ENCODE assay signal across 22 cellular contexts in genomic region chr1:45033356-45033755, GRCh38. TPM values are rescaled to one million over a fixed set of nuclear protein-coding genes. Genes with fewer than 3 reads are reported as not detected.
DNase-seq lines count a peak whose midpoint lies in the region; ATAC-seq and TF ChIP-seq lines count a peak whose summit lies in the region.
"Had no signal": no experiment of that assay in that cellular context is flagged by ENCODE, and none has a peak within 500 bp of the region (broad histone marks: within the 10 kb centered on the region; RNA-seq: fewer than 3 reads in every experiment).

No MANE protein-coding gene starts in this region.

- H3K4me1 Mint-ChIP-seq in activated CD4-positive, alpha-beta T cell treated with anti-CD3 and anti-CD28 coated beads, Interleukin-2, amount 10 ng/mL, durations not matched to agents 7 days and 5 days, result peaks cover 14% of the 10 kb centered on the region
- H3K4me1 Mint-ChIP-seq in osteocyte (ENCODE audit: unreplicated experiment), result no peaks in the 10 kb centered on the region
- H3K4me1 Mint-ChIP-seq: CD4-positive, alpha-beta memory T cell; stimulated activated effector memory CD8-positive, alpha-beta T cell treated with anti-CD3 and anti-CD28 coated beads, Interleukin-12 subunit alpha, Interleukin-12 subunit beta, amount 100 ng/mL, for 72 hours had no signal

- no peak overlapping the region for H3K9ac ChIP-seq in OCI-LY1 (ENCODE audit: low read length)

- H3F3A ChIP-seq in OCI-LY1 (ENCODE audit: insufficient read depth, low read length), result no peaks in the 10 kb centered on the region; the same call in 1 of the 2 replicates

- no peak overlapping the region for H3K4me2 ChIP-seq in OCI-LY1 (ENCODE audit: low read length)

- TF ChIP-seq CTCF in OCI-LY1 (IDR thresholded peaks at IDR 0.05; ENCODE audit: low read length), result no peak
- no peak for TF ChIP-seq CTCF in osteocyte (IDR thresholded peaks at IDR 0.05)

- CTCF ChIA-PET in activated CD4-positive, alpha-beta T cell treated with anti-CD3 and anti-CD28 coated beads, Interleukin-2, amount 10 ng/mL, durations not matched to agents 7 days and 5 days (lab: Charles Lee), result no interaction called here

- POLR2A ChIA-PET in activated CD4-positive, alpha-beta T cell treated with anti-CD3 and anti-CD28 coated beads, Interleukin-2, amount 10 ng/mL, durations not matched to agents 7 days and 5 days (lab: Charles Lee), result no interaction called here

- no peaks in the 10 kb centered on the region for H3K27me3 Mint-ChIP-seq in activated CD4-positive, alpha-beta T cell treated with anti-CD3 and anti-CD28 coated beads, Interleukin-2, amount 10 ng/mL, durations not matched to agents 7 days and 5 days
- H3K27me3 Mint-ChIP-seq in osteocyte (ENCODE audit: unreplicated experiment), result peaks cover 19% of the 10 kb centered on the region
- H3K27me3 Mint-ChIP-seq: activated CD4-positive, alpha-beta T cell treated with anti-CD3 and anti-CD28 coated beads, Interleukin-2, amount 10 ng/mL, durations not matched to agents 24 days and 14 days; activated T-cell treated with anti-CD3 and anti-CD28 coated beads, Interleukin-2, amount 50 U/mL, for 24 hours; CD4-positive, alpha-beta memory T cell had no signal

- peaks cover 15% of the 10 kb centered on the region for H3K4me1 ChIP-seq in OCI-LY1 (ENCODE audit: insufficient read depth, low read length, severe bottlenecking)
- no peaks in the 10 kb centered on the region for H3K4me1 ChIP-seq in effector memory CD4-positive, alpha-beta T cell (ENCODE audit: control insufficient read depth, insufficient read depth, low read length, poor library complexity, severe bottlenecking)
- H3K4me1 ChIP-seq: upper lobe of left lung had no signal

- no peak for DNase-seq in activated CD4-positive, alpha-beta T cell treated with anti-CD3 and anti-CD28 coated beads, Interleukin-2, amount 10 ng/mL, durations not matched to agents 7 days and 5 days
- DNase-seq in activated CD4-positive, alpha-beta T cell treated with anti-CD3 and anti-CD28 coated beads for 4 hours, result no peak
- peak; percentile 0 for DNase-seq in osteocyte (ENCODE audit: extremely low spot score, unreplicated experiment)
- DNase-seq in effector memory CD4-positive, alpha-beta T cell, result no peak
- DNase-seq: ACHN; activated CD4-positive, alpha-beta T cell treated with anti-CD3 and anti-CD28 coated beads, Interleukin-2, amount 10 ng/mL, durations not matched to agents 24 days and 14 days; activated T-cell treated with anti-CD3 and anti-CD28 coated beads, Interleukin-2, amount 50 U/mL, for 24 hours; CD4-positive, alpha-beta memory T cell; effector CD4-positive, alpha-beta T cell; EL; hypothalamus; NCI-H1930; ovary had no signal

- H3K9me3 Mint-ChIP-seq in activated CD4-positive, alpha-beta T cell treated with anti-CD3 and anti-CD28 coated beads, Interleukin-2, amount 10 ng/mL, durations not matched to agents 7 days and 5 days, result no peaks in the 10 kb centered on the region
- no peaks in the 10 kb centered on the region for H3K9me3 Mint-ChIP-seq in osteocyte (ENCODE audit: unreplicated experiment)
- H3K9me3 Mint-ChIP-seq: activated CD4-positive, alpha-beta T cell treated with anti-CD3 and anti-CD28 coated beads, Interleukin-2, amount 10 ng/mL, durations not matched to agents 24 days and 14 days; activated T-cell treated with anti-CD3 and anti-CD28 coated beads, Interleukin-2, amount 50 U/mL, for 24 hours; CD4-positive, alpha-beta memory T cell; stimulated activated effector memory CD8-positive, alpha-beta T cell treated with anti-CD3 and anti-CD28 coated beads, Interleukin-12 subunit alpha, Interleukin-12 subunit beta, amount 100 ng/mL, for 72 hours; T-helper 2 cell treated with Interferon-gamma antibody and Interleukin-4, amounts not matched to agents 5 μg/mL and 100 μg/mL, for 36 hours had no signal

- H2AFZ ChIP-seq in OCI-LY1 (ENCODE audit: low read length), result no peak overlapping the region

- no peaks in the 10 kb centered on the region for H3K9me3 ChIP-seq in OCI-LY1 (ENCODE audit: low read length)
- H3K9me3 ChIP-seq in effector memory CD4-positive, alpha-beta T cell (ENCODE audit: control insufficient read depth, low read length), result no peaks in the 10 kb centered on the region
- H3K9me3 ChIP-seq: ovary, upper lobe of left lung had no signal

- peak overlapping the region; percentile 53 for H3K27ac ChIP-seq in OCI-LY1 (ENCODE audit: low read depth, low read length, poor library complexity, severe bottlenecking)
- no peak overlapping the region for H3K27ac ChIP-seq in effector memory CD4-positive, alpha-beta T cell (ENCODE audit: insufficient read depth, low read length, poor library complexity, severe bottlenecking)
- H3K27ac ChIP-seq: ovary, skin epidermis, upper lobe of left lung had no signal

- no peaks in the 10 kb centered on the region for H4K20me1 ChIP-seq in OCI-LY1 (ENCODE audit: insufficient read depth, low read length)

- peak; percentile 67 for ATAC-seq in HG03097 (IDR thresholded peaks at IDR 0.05; ENCODE audit: low FRiP score, unreplicated experiment)
- ATAC-seq in HG03139 (IDR thresholded peaks at IDR 0.05; ENCODE audit: unreplicated experiment), result no peak
- no peak for ATAC-seq in HG02610 (IDR thresholded peaks at IDR 0.05; ENCODE audit: unreplicated experiment)
- ATAC-seq: Right ventricle myocardium inferior; stimulated activated effector memory CD8-positive, alpha-beta T cell treated with anti-CD3 and anti-CD28 coated beads, Interleukin-12 subunit alpha, Interleukin-12 subunit beta, amount 100 ng/mL, for 72 hours had no signal

- H3K36me3 ChIP-seq in OCI-LY1 (ENCODE audit: insufficient read depth, low read length), result no peaks in the 10 kb centered on the region
- peaks cover 3% of the 10 kb centered on the region for H3K36me3 ChIP-seq in effector memory CD4-positive, alpha-beta T cell (ENCODE audit: control insufficient read depth, insufficient read depth, low read length)
- H3K36me3 ChIP-seq: ovary had no signal

- no peaks in the 10 kb centered on the region for H3K36me3 Mint-ChIP-seq in activated CD4-positive, alpha-beta T cell treated with anti-CD3 and anti-CD28 coated beads, Interleukin-2, amount 10 ng/mL, durations not matched to agents 7 days and 5 days (ENCODE audit: low read depth)
- no peaks in the 10 kb centered on the region for H3K36me3 Mint-ChIP-seq in osteocyte (ENCODE audit: unreplicated experiment)

- no peak overlapping the region for H3K4me3 Mint-ChIP-seq in activated CD4-positive, alpha-beta T cell treated with anti-CD3 and anti-CD28 coated beads, Interleukin-2, amount 10 ng/mL, durations not matched to agents 7 days and 5 days
- no peak overlapping the region for H3K4me3 Mint-ChIP-seq in osteocyte (ENCODE audit: unreplicated experiment)
- H3K4me3 Mint-ChIP-seq: activated CD4-positive, alpha-beta T cell treated with anti-CD3 and anti-CD28 coated beads, Interleukin-2, amount 10 ng/mL, durations not matched to agents 24 days and 14 days; activated T-cell treated with anti-CD3 and anti-CD28 coated beads, Interleukin-2, amount 50 U/mL, for 24 hours; CD4-positive, alpha-beta memory T cell; stimulated activated effector memory CD8-positive, alpha-beta T cell treated with anti-CD3 and anti-CD28 coated beads, Interleukin-12 subunit alpha, Interleukin-12 subunit beta, amount 100 ng/mL, for 72 hours; T-helper 2 cell treated with Interferon-gamma antibody and Interleukin-4, amounts not matched to agents 5 μg/mL and 100 μg/mL, for 36 hours had no signal

- no peaks in the 10 kb centered on the region for H3K27me3 ChIP-seq in OCI-LY1 (ENCODE audit: insufficient read depth, low read length)
- H3K27me3 ChIP-seq in effector memory CD4-positive, alpha-beta T cell (replicated peaks; ENCODE audit: control insufficient read depth, insufficient read depth, low read length, poor library complexity, severe bottlenecking), result no peaks in the 10 kb centered on the region
- H3K27me3 ChIP-seq: ovary, upper lobe of left lung had no signal

- no peaks in the 10 kb centered on the region for H3K9me2 ChIP-seq in OCI-LY1 (ENCODE audit: low read depth, low read length)

- H3K79me2 ChIP-seq in OCI-LY1 (ENCODE audit: insufficient read depth, low read length), result no peaks in the 10 kb centered on the region

- H3K4me3 ChIP-seq in OCI-LY1 (ENCODE audit: low read depth, low read length, poor library complexity, severe bottlenecking), result no peak overlapping the region
- H3K4me3 ChIP-seq in effector memory CD4-positive, alpha-beta T cell (ENCODE audit: insufficient read depth, low read depth, low read length, poor library complexity, severe bottlenecking), result no peak overlapping the region
- H3K4me3 ChIP-seq: ovary, skin epidermis, upper lobe of left lung had no signal

- peak overlapping the region; percentile 58 for H3K27ac Mint-ChIP-seq in activated CD4-positive, alpha-beta T cell treated with anti-CD3 and anti-CD28 coated beads, Interleukin-2, amount 10 ng/mL, durations not matched to agents 7 days and 5 days
- H3K27ac Mint-ChIP-seq in osteocyte (ENCODE audit: unreplicated experiment), result no peak overlapping the region
- H3K27ac Mint-ChIP-seq: activated CD4-positive, alpha-beta T cell treated with anti-CD3 and anti-CD28 coated beads, Interleukin-2, amount 10 ng/mL, durations not matched to agents 24 days and 14 days; activated T-cell treated with anti-CD3 and anti-CD28 coated beads, Interleukin-2, amount 50 U/mL, for 24 hours; stimulated activated effector memory CD8-positive, alpha-beta T cell treated with anti-CD3 and anti-CD28 coated beads, Interleukin-12 subunit alpha, Interleukin-12 subunit beta, amount 100 ng/mL, for 72 hours; T-helper 2 cell treated with Interferon-gamma antibody and Interleukin-4, amounts not matched to agents 5 μg/mL and 100 μg/mL, for 36 hours had no signal

RNA-seq across cellular contexts. Expression of gene UROD, which starts 21.3 kb away (rescaled TPM):
- total RNA-seq in activated CD4-positive, alpha-beta T cell treated with anti-CD3 and anti-CD28 coated beads, Interleukin-2, amount 10 ng/mL, durations not matched to agents 7 days and 5 days, result 10 to 100 TPM; 66.4 to 70.7 TPM
- total RNA-seq in osteocyte, result 128 and 131 TPM in 2 replicates

RNA-seq across cellular contexts. Expression of gene HECTD3, which starts 22.2 kb away (rescaled TPM):
- total RNA-seq in activated CD4-positive, alpha-beta T cell treated with anti-CD3 and anti-CD28 coated beads, Interleukin-2, amount 10 ng/mL, durations not matched to agents 7 days and 5 days, result 10 to 100 TPM; 38.7 to 42.3 TPM
- total RNA-seq in osteocyte, result 48.1 and 49.4 TPM in 2 replicates

RNA-seq across cellular contexts. Expression of gene EIF2B3, which starts 47.0 kb away (rescaled TPM):
- 10 to 100 TPM; 23.5 to 25.4 TPM for total RNA-seq in activated CD4-positive, alpha-beta T cell treated with anti-CD3 and anti-CD28 coated beads, Interleukin-2, amount 10 ng/mL, durations not matched to agents 7 days and 5 days
- total RNA-seq in osteocyte, result 29.8 and 30.2 TPM in 2 replicates
